Comparison of ENCODE assay signal across 15 cellular contexts in the genomic region with DNA sequence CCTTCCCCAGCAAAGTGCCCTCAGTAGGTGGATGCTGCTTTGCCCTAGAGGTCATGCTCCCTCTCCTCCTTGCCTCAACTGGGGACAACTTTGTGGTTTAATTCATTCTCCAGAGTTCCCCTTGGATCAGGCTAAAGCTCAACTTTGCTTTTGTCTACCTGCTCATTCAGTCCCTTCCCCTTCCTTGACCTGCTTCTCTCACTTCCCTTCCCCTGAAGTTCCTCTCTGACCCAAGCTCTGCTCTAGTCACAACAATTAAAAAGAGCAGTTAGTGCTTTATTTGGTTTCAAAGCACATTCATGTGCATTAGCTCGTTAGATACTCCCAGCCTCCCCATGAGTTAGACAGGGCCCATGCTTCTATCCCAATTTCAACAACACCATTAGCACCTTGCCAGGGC.
"Had no signal": no experiment of that assay in that cellular context is flagged by ENCODE, and none has a peak within 500 bp of the region (broad histone marks: within the 10 kb centered on the region; RNA-seq: fewer than 3 reads in every experiment).

No MANE protein-coding gene starts in this region.

- H3K9me3 ChIP-seq: body of pancreas, sigmoid colon, thoracic aorta, upper lobe of left lung had no signal

- DNase-seq: activated CD4-positive, alpha-beta memory T cell treated with anti-CD3 and anti-CD28 coated beads for 36 hours; activated T-cell treated with anti-CD3 and anti-CD28 coated beads for 4 hours; body of pancreas; dorsolateral prefrontal cortex; endodermal cell; foreskin keratinocyte; glutamatergic neuron; hippocampal formation; left cardiac atrium; sigmoid colon; stimulated activated CD4-positive, alpha-beta T cell treated with anti-CD3 and anti-CD28 coated beads, Interleukin-4, amount 100 ng/mL, for 24 hours; upper lobe of left lung had no signal

- H3K27me3 ChIP-seq: body of pancreas, dorsolateral prefrontal cortex, foreskin keratinocyte, sigmoid colon, upper lobe of left lung had no signal

- H3K36me3 ChIP-seq: sigmoid colon had no signal

- FAIRE-seq: islet of Langerhans had no signal

- H3K4me3 ChIP-seq: body of pancreas, dorsolateral prefrontal cortex, sigmoid colon, thoracic aorta, upper lobe of left lung had no signal

- H3K4me1 ChIP-seq: body of pancreas, foreskin keratinocyte, sigmoid colon had no signal

- H3K27ac ChIP-seq: body of pancreas, dorsolateral prefrontal cortex, epithelial cell of prostate, foreskin keratinocyte, sigmoid colon, thoracic aorta, upper lobe of left lung had no signal
